In genomic region chr4:17323619-17324400, GRCh38 we compare ENCODE assay signal across 12 cellular contexts.
DNase-seq lines count a peak whose midpoint lies in the region; ATAC-seq, FAIRE-seq and TF ChIP-seq lines count a peak whose summit lies in the region.
"Had no signal": no experiment of that assay in that cellular context is flagged by ENCODE, and none has a peak within 500 bp of the region (broad histone marks: within the 10 kb centered on the region; RNA-seq: fewer than 3 reads in every experiment).

No MANE protein-coding gene starts in this region.

- H3K4me1 Mint-ChIP-seq in activated CD8-positive, alpha-beta T cell treated with anti-CD3 and anti-CD28 coated beads, Interleukin-2, amount 10 ng/mL, durations not matched to agents 7 days and 5 days (ENCODE audit: low read depth) = peaks cover 15% of the 10 kb centered on the region

- no peak for TF ChIP-seq CTCF in upper lobe of right lung (IDR thresholded peaks at IDR 0.05)

- 38% methylated on average over 10 of the region's 10 CpGs for WGBS in right cardiac atrium
- WGBS in small intestine, 3 donors = 44 to 46% (median 45%) methylated on average over 10 of the region's 10 CpGs

- DNase-seq in left cardiac atrium (peak; percentile 23), cardiac septum (ENCODE audit: low spot score) (no peak), right cardiac atrium (no peak), upper lobe of right lung (no peak), small intestine (no peak)
- no peak for DNase-seq in activated CD8-positive, alpha-beta T cell treated with anti-CD3 and anti-CD28 coated beads, Interleukin-2, amount 10 ng/mL, durations not matched to agents 7 days and 5 days
- DNase-seq: mammary epithelial cell had no signal

- ATAC-seq in left cardiac atrium = peak; percentile 19 to 27
- ATAC-seq in activated CD8-positive, alpha-beta T cell treated with anti-CD3 and anti-CD28 coated beads, Interleukin-2, amount 10 ng/mL, durations not matched to agents 7 days and 5 days = no peak
- ATAC-seq in right cardiac atrium = peak; percentile 70 to 80
- no peak for ATAC-seq in upper lobe of right lung
- no peak for ATAC-seq in HG02840 (IDR thresholded peaks at IDR 0.05; ENCODE audit: low FRiP score, unreplicated experiment)
- no peak for ATAC-seq in HG03521 (IDR thresholded peaks at IDR 0.05; ENCODE audit: unreplicated experiment)

- H3K27me3 Mint-ChIP-seq in activated CD8-positive, alpha-beta T cell treated with anti-CD3 and anti-CD28 coated beads, Interleukin-2, amount 10 ng/mL, durations not matched to agents 7 days and 5 days (ENCODE audit: low read depth) = peaks cover 3% of the 10 kb centered on the region

- CTCF ChIA-PET in activated CD8-positive, alpha-beta T cell treated with anti-CD3 and anti-CD28 coated beads, Interleukin-2, amount 10 ng/mL, durations not matched to agents 7 days and 5 days (lab: Charles Lee) = interaction anchor here (0.6 to 4.4 kb wide), 25 partner anchors 8 to 1688 kb away, joined by 3 to 33 read pairs (median 5); no protein-coding TSS in a partner anchor

- no peaks in the 10 kb centered on the region for H3K36me3 Mint-ChIP-seq in activated CD8-positive, alpha-beta T cell treated with anti-CD3 and anti-CD28 coated beads, Interleukin-2, amount 10 ng/mL, durations not matched to agents 7 days and 5 days (ENCODE audit: low read depth)

- no peaks in the 10 kb centered on the region for H3K27me3 ChIP-seq in right cardiac atrium (ENCODE audit: control insufficient read depth, insufficient read depth)
- no peaks in the 10 kb centered on the region for H3K27me3 ChIP-seq in upper lobe of right lung
- no peaks in the 10 kb centered on the region for H3K27me3 ChIP-seq in small intestine (ENCODE audit: control insufficient read depth in 2 of 2, insufficient read depth in 2 of 2, low read length in 2 of 2)
- H3K27me3 ChIP-seq: BLaER1 treated with 17β-estradiol and CSF1 and Interleukin-3, amounts not matched to agents 10 nM and 100 nM had no signal

- H3K9me3 ChIP-seq in right cardiac atrium (ENCODE audit: control insufficient read depth, low read length) = no peaks in the 10 kb centered on the region
- H3K9me3 ChIP-seq in upper lobe of right lung = no peaks in the 10 kb centered on the region
- no peaks in the 10 kb centered on the region for H3K9me3 ChIP-seq in small intestine (ENCODE audit: control insufficient read depth, low read depth)
- H3K9me3 ChIP-seq: HAP-1 had no signal

- no peak overlapping the region for H3K4me3 Mint-ChIP-seq in activated CD8-positive, alpha-beta T cell treated with anti-CD3 and anti-CD28 coated beads, Interleukin-2, amount 10 ng/mL, durations not matched to agents 7 days and 5 days

- intact Hi-C loops in left cardiac atrium (cut with DNase I) (loop anchor here (2.0 to 5.0 kb wide), 4 partner anchors 412 to 1032 kb away; no protein-coding TSS in a partner anchor), cardiac septum (cut with DNase I) (loop anchor here (2.0 to 10.0 kb wide), 4 partner anchors 152 to 809 kb away; no protein-coding TSS in a partner anchor), right cardiac atrium (cut with DNase I) (loop anchor here (5.0 to 10.0 kb wide), 4 partner anchors 407 to 1032 kb away; no protein-coding TSS in a partner anchor), upper lobe of right lung (cut with DNase I) (loop anchor here (10.0 kb wide), 1 partner anchor 409 kb away; no protein-coding TSS in a partner anchor)

- H3K36me3 ChIP-seq in upper lobe of right lung (no peaks in the 10 kb centered on the region), small intestine (ENCODE audit: control insufficient read depth in 2 of 2, insufficient read depth in 2 of 2, low read length in 2 of 2) (no peaks in the 10 kb centered on the region)
- H3K36me3 ChIP-seq: BLaER1 treated with 17β-estradiol and CSF1 and Interleukin-3, amounts not matched to agents 10 nM and 100 nM; HAP-1 had no signal

- POLR2A ChIA-PET in activated CD8-positive, alpha-beta T cell treated with anti-CD3 and anti-CD28 coated beads, Interleukin-2, amount 10 ng/mL, durations not matched to agents 7 days and 5 days (lab: Charles Lee) = interaction anchor here (0.8 kb wide), 1 partner anchor 802 kb away, joined by 3 read pairs; no protein-coding TSS in a partner anchor

- H3K9me3 Mint-ChIP-seq in activated CD8-positive, alpha-beta T cell treated with anti-CD3 and anti-CD28 coated beads, Interleukin-2, amount 10 ng/mL, durations not matched to agents 7 days and 5 days (ENCODE audit: insufficient read depth) = no peaks in the 10 kb centered on the region

- no peak for FAIRE-seq in small intestine (lab: Jason Lieb, UNC)

- no peak overlapping the region for H3K27ac ChIP-seq in right cardiac atrium (ENCODE audit: low read length)
- H3K27ac ChIP-seq in upper lobe of right lung = peak overlapping the region; percentile 14
- no peak overlapping the region for H3K27ac ChIP-seq in small intestine (ENCODE audit: low read depth in 1 of 2, low read length in 1 of 2)
- H3K27ac ChIP-seq: BLaER1 treated with 17β-estradiol and CSF1 and Interleukin-3, amounts not matched to agents 10 nM and 100 nM; coronary artery had no signal

- H3K27ac Mint-ChIP-seq in activated CD8-positive, alpha-beta T cell treated with anti-CD3 and anti-CD28 coated beads, Interleukin-2, amount 10 ng/mL, durations not matched to agents 7 days and 5 days = peak overlapping the region; percentile 48

- no peak overlapping the region for H3K4me3 ChIP-seq in right cardiac atrium (ENCODE audit: low read length)
- H3K4me3 ChIP-seq in upper lobe of right lung = no peak overlapping the region
- H3K4me3 ChIP-seq in small intestine (ENCODE audit: low read depth in 1 of 2, low read length in 2 of 2) = no peak overlapping the region
- H3K4me3 ChIP-seq: BLaER1 treated with 17β-estradiol and CSF1 and Interleukin-3, amounts not matched to agents 10 nM and 100 nM; coronary artery; HAP-1 had no signal

- H3K4me1 ChIP-seq in right cardiac atrium (ENCODE audit: control insufficient read depth, insufficient read depth, low read length) (peaks cover 2% of the 10 kb centered on the region), upper lobe of right lung (peaks cover 21% of the 10 kb centered on the region), small intestine (ENCODE audit: control insufficient read depth in 2 of 2, insufficient read depth in 1 of 2, low read depth in 1 of 2, low read length in 1 of 2) (no peaks in the 10 kb centered on the region)
- H3K4me1 ChIP-seq: HAP-1 had no signal

Comparison
In these comparisons a context has a peak if more than half of its experiments do, and no peak if none do; other contexts are left out.
1. ATAC-seq: peak in left cardiac atrium (2 of 2) and right cardiac atrium (2 of 2); none in activated CD8-positive, alpha-beta T cell treated with anti-CD3 and anti-CD28 coated beads, Interleukin-2, amount 10 ng/mL, durations not matched to agents 7 days and 5 days (single experiment), upper lobe of right lung (single experiment), HG02840 (single experiment) and HG03521 (single experiment).